Comparison of ENCODE assay signal across 7 cellular contexts in genomic region chr19:4374451-4375163, GRCh38. TPM values are rescaled to one million over a fixed set of nuclear protein-coding genes. Genes with fewer than 3 reads are reported as not detected.
DNase-seq lines count a peak whose midpoint lies in the region; ATAC-seq and TF ChIP-seq lines count a peak whose summit lies in the region.

No MANE protein-coding gene starts in this region.

- peak overlapping the region; percentile 82 to 95 for H4K8ac ChIP-seq in IMR-90 (ENCODE audit: low read depth in 2 of 2, low read length in 2 of 2)

- H2AFZ ChIP-seq in IMR-90 (replicated peaks; ENCODE audit: low read length, poor library complexity) (peak overlapping the region; percentile 74), mammary epithelial cell (ENCODE audit: low read depth, low read length) (no peak overlapping the region)

- dilution Hi-C loops in IMR-90 (cut with HindIII; ENCODE audit: low sequenced_read_pairs, unreplicated experiment) (no loop called here), mammary epithelial cell (cut with HindIII; ENCODE audit: low sequenced_read_pairs) (loop anchor here (5.0 kb wide), 1 partner anchor 102 kb away; no protein-coding TSS in a partner anchor)

- WGBS in IMR-90 (ENCODE audit: extremely low coverage in 2 of 2, insufficient read length in 1 of 2), 2 experiments: 47% methylated on average over 18 of the region's 27 CpGs; no CpG with 5 or more reads in 1 of the 2 experiments
- 32% methylated on average over 18 of the region's 27 CpGs for WGBS in mammary epithelial cell (ENCODE audit: low coverage, missing lambda C conversion rate)
- WGBS in right lobe of liver (ENCODE audit: insufficient coverage, low coverage, low lambda C conversion rate, missing lambda C conversion rate): no CpG with 5 or more reads among the region's 27 CpGs

- H3K4ac ChIP-seq in IMR-90 (ENCODE audit: low read depth, low read length): peak overlapping the region; percentile 97

- TF ChIP-seq CTCF in IMR-90 (conservative IDR thresholded peaks at IDR 0.05; ENCODE audit: low read depth, low read length): peak; percentile 30; the same call in 1 of the 2 replicates
- peak in 1 of 2 donors; percentile 26 for TF ChIP-seq CTCF in mammary epithelial cell (conservative IDR thresholded peaks at IDR 0.05 in 1 of 2, IDR thresholded peaks at IDR 0.05 in 1 of 2; ENCODE audit: extremely low read depth in 1 of 2, insufficient read depth in 1 of 2, low read depth in 1 of 2, low read length in 2 of 2)
- TF ChIP-seq CTCF in right lobe of liver (IDR thresholded peaks at IDR 0.05): no peak
- no peak for TF ChIP-seq CTCF in upper lobe of right lung (IDR thresholded peaks at IDR 0.05)

- no peak overlapping the region for H3K4me3 ChIP-seq in IMR-90 (ENCODE audit: insufficient read depth, low read depth, low read length)
- no peak overlapping the region for H3K4me3 ChIP-seq in mammary epithelial cell (replicated peaks in 1 of 3; ENCODE audit: insufficient read depth in 1 of 3, low read depth in 2 of 3, low read length in 3 of 3)
- no peak overlapping the region for H3K4me3 ChIP-seq in right lobe of liver
- no peak overlapping the region for H3K4me3 ChIP-seq in upper lobe of right lung

- H3K27me3 ChIP-seq in IMR-90 (ENCODE audit: control insufficient read depth, insufficient read depth, low read length) (no peaks in the 10 kb centered on the region), mammary epithelial cell (ENCODE audit: insufficient read depth, low read length) (no peaks in the 10 kb centered on the region), right lobe of liver (no peaks in the 10 kb centered on the region), upper lobe of right lung (no peaks in the 10 kb centered on the region)

- CTCF ChIA-PET in IMR-90 (lab: Yijun Ruan, JAX) (interaction anchor here (0.9 kb wide), 1 partner anchor 14 kb away, joined by 3 read pairs; no protein-coding TSS in a partner anchor), mammary epithelial cell (lab: Charles Lee; ENCODE audit: low non-redundant PET) (no interaction called here)

- H2BK20ac ChIP-seq in IMR-90 (ENCODE audit: low read depth, low read length): peak overlapping the region; percentile 86

- peaks cover 38% of the 10 kb centered on the region for H3K9me1 ChIP-seq in IMR-90 (ENCODE audit: insufficient read depth, low read length)

- H3K18ac ChIP-seq in IMR-90 (ENCODE audit: low read depth, low read length): peak overlapping the region; percentile 68

- H3K23ac ChIP-seq in IMR-90 (ENCODE audit: low read depth, low read length): peak overlapping the region; percentile 77

- DNase-seq in IMR-90 (peak; percentile 87), mammary epithelial cell (peak; percentile 74), right lobe of liver (peak in 2 of 3 donors; percentile 60 to 75), upper lobe of right lung (peak; percentile 83), SIG-M5 (lab: John Stamatoyannopoulos, UW) (no peak)

- H3K9me3 ChIP-seq in IMR-90 (ENCODE audit: control insufficient read depth, insufficient read depth, low read length) (no peaks in the 10 kb centered on the region), mammary epithelial cell (replicated peaks; ENCODE audit: insufficient read depth, low read length) (no peaks in the 10 kb centered on the region), right lobe of liver (no peaks in the 10 kb centered on the region), upper lobe of right lung (no peaks in the 10 kb centered on the region)

- H2BK120ac ChIP-seq in IMR-90 (ENCODE audit: low read depth, low read length): peak overlapping the region; percentile 91

- H2AK9ac ChIP-seq in IMR-90 (replicated peaks; ENCODE audit: low read depth, low read length, poor library complexity): peak overlapping the region; percentile 92

- H2BK5ac ChIP-seq in IMR-90 (ENCODE audit: low read depth, low read length, poor library complexity, severe bottlenecking): peak overlapping the region; percentile 94

- H3K79me1 ChIP-seq in IMR-90 (ENCODE audit: low read depth in 1 of 2, low read length in 2 of 2): peaks cover 18 to 96% of the 10 kb centered on the region in 2 experiments; a peak in 3 of 4 replicates

- H3K79me2 ChIP-seq in mammary epithelial cell (ENCODE audit: insufficient read depth, low read length): peaks cover 91% of the 10 kb centered on the region

- H3K56ac ChIP-seq in IMR-90 (ENCODE audit: extremely low read depth, insufficient read depth, low read length): peak overlapping the region; percentile 88; the same call in 1 of the 2 replicates

- H2AK5ac ChIP-seq in IMR-90 (ENCODE audit: low read depth, low read length): peak overlapping the region; percentile 99

- H3K14ac ChIP-seq in IMR-90 (replicated peaks; ENCODE audit: low read depth, low read length): peak overlapping the region; percentile 74

- TF ChIP-seq RAD21 in IMR-90 (IDR thresholded peaks at IDR 0.05; ENCODE audit: low read length): no peak

- peak overlapping the region; percentile 83 for H4K5ac ChIP-seq in IMR-90 (ENCODE audit: low read depth, low read length)

- TF ChIP-seq POLR2A in IMR-90 (IDR thresholded peaks at IDR 0.05; ENCODE audit: low read depth, low read length): no peak
- no peak for TF ChIP-seq POLR2A in right lobe of liver (IDR thresholded peaks at IDR 0.05)

- BruUV-seq in IMR-90 (replicated peaks; lab: Mats Ljungman, UMichigan) (no TSS peak), mammary epithelial cell (replicated peaks; lab: Mats Ljungman, UMichigan) (no TSS peak)

- POLR2A ChIA-PET in IMR-90 (lab: Charles Lee; ENCODE audit: unreplicated experiment): no interaction called here

- H4K91ac ChIP-seq in IMR-90 (ENCODE audit: insufficient read depth, low read depth, low read length): peak overlapping the region; percentile 85

- H3K4me1 ChIP-seq in IMR-90 (ENCODE audit: control insufficient read depth, insufficient read depth, low read length): peaks cover 51% of the 10 kb centered on the region
- peaks cover 83% of the 10 kb centered on the region for H3K4me1 ChIP-seq in mammary epithelial cell (ENCODE audit: insufficient read depth, low read length)
- peaks cover 1 to 41% (median 16%) of the 10 kb centered on the region in 4 donors for H3K4me1 ChIP-seq in right lobe of liver
- peaks cover 94% of the 10 kb centered on the region for H3K4me1 ChIP-seq in upper lobe of right lung

- H4K20me1 ChIP-seq in IMR-90 (ENCODE audit: insufficient read depth, low read length) (peaks cover 73% of the 10 kb centered on the region), mammary epithelial cell (ENCODE audit: insufficient read depth, low read length) (no peaks in the 10 kb centered on the region)

- in situ Hi-C loops in IMR-90 (cut with MboI; ENCODE audit: low sequenced_read_pairs) (no loop called here), mammary epithelial cell (cut with MboI; ENCODE audit: low sequenced_read_pairs in 2 of 2) (loop anchor here in 1 of 2 donors (25.0 kb wide), 1 partner anchor 112 kb away; no protein-coding TSS in a partner anchor)

- H2BK15ac ChIP-seq in IMR-90 (ENCODE audit: low read depth, low read length): peak overlapping the region; percentile 53; the same call in 2 of the 3 replicates

- H3K9ac ChIP-seq in IMR-90 (ENCODE audit: low read depth, low read length): peak overlapping the region; percentile 64
- peak overlapping the region; percentile 6 for H3K9ac ChIP-seq in mammary epithelial cell (ENCODE audit: insufficient read depth, low read length)

- intact Hi-C loops in IMR-90 (cut with micrococcal nuclease) (loop anchor here (2.0 kb wide), 1 partner anchor 16 kb away; no protein-coding TSS in a partner anchor), mammary epithelial cell (cut with micrococcal nuclease) (loop anchor here (5.0 kb wide), 1 partner anchor 98 kb away; the partner anchor contains the start of gene HDGFL2), right lobe of liver (cut with DNase I) (no loop called here), upper lobe of right lung (cut with DNase I) (no loop called here)

- H3K27ac ChIP-seq in IMR-90 (ENCODE audit: insufficient read depth, low read length) (peak overlapping the region; percentile 90), mammary epithelial cell (ENCODE audit: insufficient read depth, low read depth, low read length) (peak overlapping the region; percentile 60), right lobe of liver (peak overlapping the region; percentile 52 to 79 (median 60)), upper lobe of right lung (peak overlapping the region; percentile 83)

- H3K36me3 ChIP-seq in IMR-90 (ENCODE audit: control insufficient read depth, insufficient read depth, low read length) (peaks cover 5% of the 10 kb centered on the region), mammary epithelial cell (ENCODE audit: insufficient read depth, low read length) (peaks cover 2% of the 10 kb centered on the region), right lobe of liver (peaks cover 0 to 6% (median 0%) of the 10 kb centered on the region in 4 donors), upper lobe of right lung (no peaks in the 10 kb centered on the region)

- peak overlapping the region; percentile 48; the same call in 1 of the 2 replicates for H3K4me2 ChIP-seq in IMR-90 (ENCODE audit: low read depth, low read length)
- peak overlapping the region; percentile 76 for H3K4me2 ChIP-seq in mammary epithelial cell (ENCODE audit: insufficient read depth, low read depth, low read length)

- peak; percentile 75 for ATAC-seq in IMR-90 (ENCODE audit: low read depth)
- peak; percentile 8 to 51 (median 32) for ATAC-seq in right lobe of liver
- peak; percentile 70 for ATAC-seq in upper lobe of right lung
- ATAC-seq in HG03108 (IDR thresholded peaks at IDR 0.05; ENCODE audit: unreplicated experiment): no peak
- ATAC-seq in GM21825 (IDR thresholded peaks at IDR 0.05; ENCODE audit: unreplicated experiment): no peak

RNA-seq across cellular contexts. Expression of gene SH3GL1, which starts 25.7 kb away (rescaled TPM):
- total RNA-seq in IMR-90 (2012; rRNA removed) (28.1 and 32.2 TPM in 2 replicates), mammary epithelial cell (100 to 1,000 TPM in 1 of 2 donors, 10 to 100 TPM in 1; 80.5 to 149 TPM), right lobe of liver (10 to 100 TPM; 22.6 to 47.7 (median 25.2) TPM), upper lobe of right lung (47.6 TPM)
- polyA plus RNA-seq in IMR-90 (2012; rRNA removed) (138 and 161 TPM in 2 replicates), mammary epithelial cell (84.9 TPM)
- 103 and 170 TPM in 2 replicates for polyA plus RNA-seq in IMR-90 (2012; cell fraction: cytosol; rRNA removed)
- 93.0 and 160 TPM in 2 replicates for polyA plus RNA-seq in IMR-90 (2012; cell fraction: nucleus; rRNA removed; ENCODE audit: low replicate concordance)
- polyA minus RNA-seq in mammary epithelial cell: 55.7 TPM

RNA-seq across cellular contexts. Expression of gene CHAF1A, which starts 27.8 kb away (rescaled TPM):
- total RNA-seq in IMR-90 (2012; rRNA removed) (11.4 and 12.4 TPM in 2 replicates), mammary epithelial cell (10 to 100 TPM in 1 of 2 donors, 1 to 10 TPM in 1; 4.0 to 30.0 TPM), right lobe of liver (1 to 10 TPM; 3.1 to 9.2 (median 3.5) TPM), upper lobe of right lung (10.8 TPM)
- polyA plus RNA-seq in IMR-90 (2012; rRNA removed) (22.9 and 26.7 TPM in 2 replicates), mammary epithelial cell (24.4 TPM)
- 16.1 and 20.9 TPM in 2 replicates for polyA plus RNA-seq in IMR-90 (2012; cell fraction: cytosol; rRNA removed)
- polyA plus RNA-seq in IMR-90 (2012; cell fraction: nucleus; rRNA removed; ENCODE audit: low replicate concordance): 18.2 and 45.9 TPM in 2 replicates
- 16.8 TPM for polyA minus RNA-seq in mammary epithelial cell

RNA-seq across cellular contexts. Expression of gene MPND, which starts 31.2 kb away (rescaled TPM):
- total RNA-seq in IMR-90 (2012; rRNA removed) (2.3 and 3.3 TPM in 2 replicates), mammary epithelial cell (10 to 100 TPM in 1 of 2 donors, 1 to 10 TPM in 1; 4.3 to 12.5 TPM), right lobe of liver (10 to 100 TPM in 5 of 6 experiments, 1 to 10 TPM in 1; 6.4 to 21.7 (median 19.6) TPM), upper lobe of right lung (29.3 TPM)
- polyA plus RNA-seq in IMR-90 (2012; rRNA removed) (8.1 and 9.8 TPM in 2 replicates), mammary epithelial cell (5.5 TPM)
- 12.5 and 13.1 TPM in 2 replicates for polyA plus RNA-seq in IMR-90 (2012; cell fraction: cytosol; rRNA removed)
- polyA plus RNA-seq in IMR-90 (2012; cell fraction: nucleus; rRNA removed; ENCODE audit: low replicate concordance): 4.6 and 9.8 TPM in 2 replicates
- polyA minus RNA-seq in mammary epithelial cell: 2.0 TPM

RNA-seq across cellular contexts. Expression of gene STAP2, which starts 36.0 kb away (rescaled TPM):
- total RNA-seq in IMR-90 (2012; rRNA removed) (1.3 and 1.4 TPM in 2 replicates), mammary epithelial cell (10 to 100 TPM; 26.7 to 52.8 TPM), right lobe of liver (10 to 100 TPM; 21.4 to 51.5 (median 43.0) TPM), upper lobe of right lung (16.1 TPM)
- polyA plus RNA-seq in IMR-90 (2012; rRNA removed) (3.2 and 3.4 TPM in 2 replicates), mammary epithelial cell (55.0 TPM)
- polyA plus RNA-seq in IMR-90 (2012; cell fraction: cytosol; rRNA removed): 7.1 and 7.7 TPM in 2 replicates
- polyA plus RNA-seq in IMR-90 (2012; cell fraction: nucleus; rRNA removed; ENCODE audit: low replicate concordance): 10.0 and 17.1 TPM in 2 replicates
- polyA minus RNA-seq in mammary epithelial cell: 40.1 TPM

Comparison
In these comparisons a context has a peak if more than half of its experiments do, and no peak if none do; other contexts are left out.
1. ATAC-seq: peak in IMR-90 (single experiment), right lobe of liver (4 of 4) and upper lobe of right lung (single experiment); none in HG03108 (single experiment) and GM21825 (single experiment).
2. intact Hi-C loops: an anchor here in IMR-90 (2.0 kb wide) and mammary epithelial cell (5.0 kb wide); none called in right lobe of liver and upper lobe of right lung.
3. Peak in every context shown above with its lines, with median percentiles within 50 percentile points of each other: H3K27ac ChIP-seq.